In the genomic region with DNA sequence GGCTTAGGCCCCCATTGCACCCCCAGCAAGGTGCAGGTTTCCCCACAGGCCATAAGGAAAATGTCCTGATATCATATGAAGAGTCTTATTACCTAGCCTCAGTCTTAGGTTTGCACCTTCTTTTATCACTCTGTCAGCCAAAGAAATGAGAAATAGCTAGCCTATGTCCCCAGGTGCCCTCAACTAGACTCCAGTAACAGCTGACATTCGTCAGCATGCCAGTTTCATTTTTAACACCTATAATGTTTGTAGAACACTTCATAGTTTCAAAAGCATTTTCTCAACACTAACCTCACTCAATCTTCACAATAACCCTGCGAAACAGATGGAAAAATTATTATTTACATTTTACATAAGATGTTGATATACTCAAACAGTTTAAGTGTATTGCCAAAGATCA, we compare ENCODE assay signal across 19 cellular contexts. TPM values are rescaled to one million over a fixed set of nuclear protein-coding genes. Genes with fewer than 3 reads are reported as not detected.
DNase-seq lines count a peak whose midpoint lies in the region; ATAC-seq and TF ChIP-seq lines count a peak whose summit lies in the region.
"Had no signal": no experiment of that assay in that cellular context is flagged by ENCODE, and none has a peak within 500 bp of the region (broad histone marks: within the 10 kb centered on the region; RNA-seq: fewer than 3 reads in every experiment).

No MANE protein-coding gene starts in this region.

- peak overlapping the region; percentile 37; the same call in 1 of the 2 replicates for H3K4me2 ChIP-seq in MM.1S (ENCODE audit: low read depth, low read length)

- no peak overlapping the region for H3K9ac ChIP-seq in MM.1S (ENCODE audit: low read length)

- H3K4me1 ChIP-seq in MM.1S (ENCODE audit: low read length) (peaks cover 13% of the 10 kb centered on the region), left lung (no peaks in the 10 kb centered on the region), upper lobe of right lung (peaks cover 3% of the 10 kb centered on the region)
- H3K4me1 ChIP-seq: HAP-1 had no signal

- no peaks in the 10 kb centered on the region for H3K79me2 ChIP-seq in MM.1S (ENCODE audit: low read length)

- H3K4me3 ChIP-seq in MM.1S (ENCODE audit: low read length) = no peak overlapping the region
- no peak overlapping the region for H3K4me3 ChIP-seq in left lung
- no peak overlapping the region for H3K4me3 ChIP-seq in upper lobe of right lung
- H3K4me3 ChIP-seq in WERI-Rb-1 (ENCODE audit: low read depth, low read length) = no peak overlapping the region
- H3K4me3 ChIP-seq: HAP-1 had no signal

- no peaks in the 10 kb centered on the region for H3K9me3 ChIP-seq in MM.1S (replicated peaks; ENCODE audit: insufficient read depth, low read length)
- H3K9me3 ChIP-seq in left lung = peaks cover 0 to 31% of the 10 kb centered on the region in 2 donors
- H3K9me3 ChIP-seq in upper lobe of right lung = no peaks in the 10 kb centered on the region
- peaks cover 15% of the 10 kb centered on the region for H3K9me3 ChIP-seq in WERI-Rb-1 (ENCODE audit: severe bottlenecking)
- H3K9me3 ChIP-seq: HAP-1 had no signal

- DNase-seq in MM.1S = peak; percentile 75
- DNase-seq in left lung = no peak
- no peak for DNase-seq in upper lobe of right lung
- DNase-seq in WERI-Rb-1 = no peak
- DNase-seq in SW 1271 (lab: John Stamatoyannopoulos, UW) = no peak
- DNase-seq: C1 segment of cervical spinal cord; Calu3; CD4-positive, alpha-beta memory T cell; COR-L47; DMS79 treated with DMSO at 0.1 percent for 48 hours; GOT3; HFFc6 had no signal

- no peaks in the 10 kb centered on the region for H4K20me1 ChIP-seq in MM.1S (ENCODE audit: insufficient read depth, low read length)

- H2AFZ ChIP-seq in MM.1S (ENCODE audit: low read length) = peak overlapping the region; percentile 14; the same call in 1 of the 2 replicates

- H3K36me3 ChIP-seq in MM.1S (replicated peaks; ENCODE audit: insufficient read depth, low read length) (no peaks in the 10 kb centered on the region), left lung (no peaks in the 10 kb centered on the region), upper lobe of right lung (no peaks in the 10 kb centered on the region), WERI-Rb-1 (no peaks in the 10 kb centered on the region)
- H3K36me3 ChIP-seq: HAP-1 had no signal

- H3K9me2 ChIP-seq in MM.1S (replicated peaks; ENCODE audit: insufficient read depth, low read length) = no peaks in the 10 kb centered on the region

- 0 out of 2 replicates have a peak, but pooled peaks cover 7% of the 10 kb centered on the region for H3F3A ChIP-seq in MM.1S (ENCODE audit: insufficient read depth, low read length)

- ATAC-seq in GM18868 (IDR thresholded peaks at IDR 0.05; ENCODE audit: unreplicated experiment) = peak; percentile 69
- ATAC-seq in left lung = peak; percentile 91
- peak; percentile 82 for ATAC-seq in upper lobe of right lung
- ATAC-seq in GM19463 (IDR thresholded peaks at IDR 0.05; ENCODE audit: unreplicated experiment) = no peak

- H3K27me3 ChIP-seq in MM.1S (replicated peaks; ENCODE audit: insufficient read depth, low read length) = no peaks in the 10 kb centered on the region
- H3K27me3 ChIP-seq in left lung = peaks cover 0 to 5% of the 10 kb centered on the region in 2 donors
- H3K27me3 ChIP-seq in upper lobe of right lung = no peaks in the 10 kb centered on the region
- H3K27me3 ChIP-seq in WERI-Rb-1 (ENCODE audit: insufficient read depth, low read depth, severe bottlenecking) = peaks cover 20% of the 10 kb centered on the region

- intact Hi-C loops in left lung (cut with DNase I) = no loop called here
- intact Hi-C loops in upper lobe of right lung (cut with DNase I) = loop anchor here (10.0 kb wide), 1 partner anchor 418 kb away; no protein-coding TSS in a partner anchor

- TF ChIP-seq CTCF in MM.1S (IDR thresholded peaks at IDR 0.05; ENCODE audit: low read length) (no peak), left lung (IDR thresholded peaks at IDR 0.05) (no peak), upper lobe of right lung (IDR thresholded peaks at IDR 0.05) (no peak), WERI-Rb-1 (IDR thresholded peaks at IDR 0.05; ENCODE audit: low read depth, low read length) (no peak)

- H3K27ac ChIP-seq in MM.1S (ENCODE audit: low read length) = peak overlapping the region; percentile 38; the same call in 1 of the 2 replicates
- no peak overlapping the region for H3K27ac ChIP-seq in left lung
- H3K27ac ChIP-seq in upper lobe of right lung = no peak overlapping the region
- H3K27ac ChIP-seq in WERI-Rb-1 = no peak overlapping the region

RNA-seq across cellular contexts. Expression of a gene that starts 24.0 kb away (rescaled TPM):
- total RNA-seq in left lung (not detected), upper lobe of right lung (not detected)
- total RNA-seq: A172; A673; Calu3; CD4-positive, alpha-beta memory T cell; Daoy; G401; HFFc6 had no signal

RNA-seq across cellular contexts. Expression of a gene that starts 40.4 kb away (rescaled TPM):
- total RNA-seq in left lung (not detected), upper lobe of right lung (not detected)
- total RNA-seq: A172; A673; Calu3; CD4-positive, alpha-beta memory T cell; Daoy; G401; HFFc6 had no signal
